ENCODE assay signal across 1 cellular context in the genomic region with DNA sequence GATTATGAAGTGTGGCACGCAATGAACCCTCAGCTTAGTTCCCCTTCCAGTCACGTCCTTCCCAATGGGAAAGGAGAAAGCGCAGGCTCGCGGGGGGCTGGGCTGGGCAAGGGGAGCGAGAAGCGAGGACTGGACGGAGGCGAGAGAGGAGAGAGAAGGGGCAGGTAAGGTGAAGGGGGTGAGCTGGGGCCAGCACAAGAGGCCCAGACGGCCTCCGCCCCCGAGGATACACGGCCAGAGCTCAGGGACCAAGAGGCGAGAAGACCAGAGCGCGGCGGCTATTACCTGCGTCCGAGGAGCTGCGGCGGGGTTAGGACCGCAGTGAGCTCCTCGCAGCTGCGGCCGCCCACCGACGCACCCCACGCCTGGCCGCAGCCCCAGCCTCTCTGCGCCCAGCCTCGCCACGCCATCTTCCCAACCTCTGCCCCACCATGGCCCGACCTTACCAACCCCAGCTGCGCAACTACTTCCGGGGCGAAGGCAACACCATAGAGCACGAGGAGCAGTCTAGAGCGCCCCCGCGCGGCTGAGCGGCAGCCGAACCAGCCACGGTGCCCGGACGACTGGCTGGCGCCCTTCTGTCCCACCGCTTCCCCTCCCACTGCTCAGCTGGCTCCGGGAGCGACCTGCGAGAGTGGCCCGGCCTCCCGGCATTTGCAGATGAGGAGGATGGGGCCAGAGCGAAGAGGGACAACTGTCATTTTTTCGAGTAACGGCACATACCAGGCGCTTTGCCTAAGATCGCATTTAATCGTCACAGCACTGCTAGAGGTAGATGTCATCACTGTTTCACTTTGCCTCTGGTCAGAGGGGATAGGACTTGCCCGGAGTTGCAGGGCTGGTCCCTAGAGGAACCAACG.
TF ChIP-seq lines count a peak whose summit lies in the region.

A gene with protein sequence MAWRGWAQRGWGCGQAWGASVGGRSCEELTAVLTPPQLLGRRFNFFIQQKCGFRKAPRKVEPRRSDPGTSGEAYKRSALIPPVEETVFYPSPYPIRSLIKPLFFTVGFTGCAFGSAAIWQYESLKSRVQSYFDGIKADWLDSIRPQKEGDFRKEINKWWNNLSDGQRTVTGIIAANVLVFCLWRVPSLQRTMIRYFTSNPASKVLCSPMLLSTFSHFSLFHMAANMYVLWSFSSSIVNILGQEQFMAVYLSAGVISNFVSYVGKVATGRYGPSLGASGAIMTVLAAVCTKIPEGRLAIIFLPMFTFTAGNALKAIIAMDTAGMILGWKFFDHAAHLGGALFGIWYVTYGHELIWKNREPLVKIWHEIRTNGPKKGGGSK (minus strand): TSS at position 444 of the 860 bp plus-strand sequence. CDS start 34 bp downstream, at position 410.

TF ChIP-seq in HEK293, 187 proteins besides CTCF, POLR2A, EP300 and RAD21 (continued from another document and continues in another):
- TF ChIP-seq, protein P1, sequence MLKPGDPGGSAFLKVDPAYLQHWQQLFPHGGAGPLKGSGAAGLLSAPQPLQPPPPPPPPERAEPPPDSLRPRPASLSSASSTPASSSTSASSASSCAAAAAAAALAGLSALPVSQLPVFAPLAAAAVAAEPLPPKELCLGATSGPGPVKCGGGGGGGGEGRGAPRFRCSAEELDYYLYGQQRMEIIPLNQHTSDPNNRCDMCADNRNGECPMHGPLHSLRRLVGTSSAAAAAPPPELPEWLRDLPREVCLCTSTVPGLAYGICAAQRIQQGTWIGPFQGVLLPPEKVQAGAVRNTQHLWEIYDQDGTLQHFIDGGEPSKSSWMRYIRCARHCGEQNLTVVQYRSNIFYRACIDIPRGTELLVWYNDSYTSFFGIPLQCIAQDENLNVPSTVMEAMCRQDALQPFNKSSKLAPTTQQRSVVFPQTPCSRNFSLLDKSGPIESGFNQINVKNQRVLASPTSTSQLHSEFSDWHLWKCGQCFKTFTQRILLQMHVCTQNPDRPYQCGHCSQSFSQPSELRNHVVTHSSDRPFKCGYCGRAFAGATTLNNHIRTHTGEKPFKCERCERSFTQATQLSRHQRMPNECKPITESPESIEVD (tag by site-specific recombination; IDR thresholded peaks at IDR 0.05) = no peak
- TF ChIP-seq ZFP3 (tag by site-specific recombination; IDR thresholded peaks at IDR 0.05; ENCODE audit: low read depth) (no peak), ZNF354C (tag by site-specific recombination; IDR thresholded peaks at IDR 0.05; ENCODE audit: borderline replicate concordance, low read depth) (no peak), KLF9 (tag by site-specific recombination; IDR thresholded peaks at IDR 0.05; ENCODE audit: low read depth) (peak; percentile 71), REPIN1 (tag by site-specific recombination; IDR thresholded peaks at IDR 0.05; ENCODE audit: low read depth) (no peak), ZNF394 (tag by site-specific recombination; IDR thresholded peaks at IDR 0.05; ENCODE audit: borderline replicate concordance) (peak; percentile 57; the same call in 1 of the 2 replicates), GLIS2 (tag by site-specific recombination; IDR thresholded peaks at IDR 0.05) (peak; percentile 77), KLF7 (tag by site-specific recombination; IDR thresholded peaks at IDR 0.05; ENCODE audit: borderline replicate concordance) (no peak), ZNF600 (tag by site-specific recombination; IDR thresholded peaks at IDR 0.05) (peak; percentile 70), SP3 (tag by site-specific recombination; IDR thresholded peaks at IDR 0.05) (peak; percentile 80), ZNF561 (tag by site-specific recombination; IDR thresholded peaks at IDR 0.05; ENCODE audit: borderline replicate concordance) (peak; percentile 76; the same call in 1 of the 2 replicates), ZNF610 (tag by site-specific recombination; IDR thresholded peaks at IDR 0.05; ENCODE audit: borderline replicate concordance) (peak; percentile 59), ZNF341 (tag by site-specific recombination; IDR thresholded peaks at IDR 0.05; ENCODE audit: low read depth) (peak; percentile 98), ZNF658 (tag by site-specific recombination; IDR thresholded peaks at IDR 0.05) (0 out of 2 replicates have a peak, but pooled peaks have one; percentile 33), YY2 (tag by site-specific recombination; IDR thresholded peaks at IDR 0.05) (peak; percentile 94), ZBTB20 (tag by site-specific recombination; IDR thresholded peaks at IDR 0.05) (peak; percentile 44; the same call in 1 of the 2 replicates), ZNF660 (tag by site-specific recombination; IDR thresholded peaks at IDR 0.05) (peak; percentile 98), ZXDB (tag by site-specific recombination; IDR thresholded peaks at IDR 0.05) (peak; percentile 84), ZBTB8A (tag by site-specific recombination; IDR thresholded peaks at IDR 0.05) (peak; percentile 86), ZNF76 (tag by site-specific recombination; IDR thresholded peaks at IDR 0.05; ENCODE audit: borderline replicate concordance, low read depth) (peak; percentile 84), ZNF112 (tag by site-specific recombination; IDR thresholded peaks at IDR 0.05) (no peak), ZNF169 (tag by site-specific recombination; IDR thresholded peaks at IDR 0.05) (no peak), BCL11A (tag by site-specific recombination; IDR thresholded peaks at IDR 0.05; ENCODE audit: low read depth) (peak; percentile 63; the same call in 1 of the 2 replicates), ZNF155 (tag by site-specific recombination; IDR thresholded peaks at IDR 0.05) (no peak)
- TF ChIP-seq, protein P2, sequence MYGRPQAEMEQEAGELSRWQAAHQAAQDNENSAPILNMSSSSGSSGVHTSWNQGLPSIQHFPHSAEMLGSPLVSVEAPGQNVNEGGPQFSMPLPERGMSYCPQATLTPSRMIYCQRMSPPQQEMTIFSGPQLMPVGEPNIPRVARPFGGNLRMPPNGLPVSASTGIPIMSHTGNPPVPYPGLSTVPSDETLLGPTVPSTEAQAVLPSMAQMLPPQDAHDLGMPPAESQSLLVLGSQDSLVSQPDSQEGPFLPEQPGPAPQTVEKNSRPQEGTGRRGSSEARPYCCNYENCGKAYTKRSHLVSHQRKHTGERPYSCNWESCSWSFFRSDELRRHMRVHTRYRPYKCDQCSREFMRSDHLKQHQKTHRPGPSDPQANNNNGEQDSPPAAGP (tag by site-specific recombination; IDR thresholded peaks at IDR 0.05) = peak; percentile 91
- TF ChIP-seq, protein P3, sequence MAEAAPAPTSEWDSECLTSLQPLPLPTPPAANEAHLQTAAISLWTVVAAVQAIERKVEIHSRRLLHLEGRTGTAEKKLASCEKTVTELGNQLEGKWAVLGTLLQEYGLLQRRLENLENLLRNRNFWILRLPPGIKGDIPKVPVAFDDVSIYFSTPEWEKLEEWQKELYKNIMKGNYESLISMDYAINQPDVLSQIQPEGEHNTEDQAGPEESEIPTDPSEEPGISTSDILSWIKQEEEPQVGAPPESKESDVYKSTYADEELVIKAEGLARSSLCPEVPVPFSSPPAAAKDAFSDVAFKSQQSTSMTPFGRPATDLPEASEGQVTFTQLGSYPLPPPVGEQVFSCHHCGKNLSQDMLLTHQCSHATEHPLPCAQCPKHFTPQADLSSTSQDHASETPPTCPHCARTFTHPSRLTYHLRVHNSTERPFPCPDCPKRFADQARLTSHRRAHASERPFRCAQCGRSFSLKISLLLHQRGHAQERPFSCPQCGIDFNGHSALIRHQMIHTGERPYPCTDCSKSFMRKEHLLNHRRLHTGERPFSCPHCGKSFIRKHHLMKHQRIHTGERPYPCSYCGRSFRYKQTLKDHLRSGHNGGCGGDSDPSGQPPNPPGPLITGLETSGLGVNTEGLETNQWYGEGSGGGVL (tag by site-specific recombination; IDR thresholded peaks at IDR 0.05) = 0 out of 2 replicates have a peak, but pooled peaks have one; percentile 12
- TF ChIP-seq, protein P4, sequence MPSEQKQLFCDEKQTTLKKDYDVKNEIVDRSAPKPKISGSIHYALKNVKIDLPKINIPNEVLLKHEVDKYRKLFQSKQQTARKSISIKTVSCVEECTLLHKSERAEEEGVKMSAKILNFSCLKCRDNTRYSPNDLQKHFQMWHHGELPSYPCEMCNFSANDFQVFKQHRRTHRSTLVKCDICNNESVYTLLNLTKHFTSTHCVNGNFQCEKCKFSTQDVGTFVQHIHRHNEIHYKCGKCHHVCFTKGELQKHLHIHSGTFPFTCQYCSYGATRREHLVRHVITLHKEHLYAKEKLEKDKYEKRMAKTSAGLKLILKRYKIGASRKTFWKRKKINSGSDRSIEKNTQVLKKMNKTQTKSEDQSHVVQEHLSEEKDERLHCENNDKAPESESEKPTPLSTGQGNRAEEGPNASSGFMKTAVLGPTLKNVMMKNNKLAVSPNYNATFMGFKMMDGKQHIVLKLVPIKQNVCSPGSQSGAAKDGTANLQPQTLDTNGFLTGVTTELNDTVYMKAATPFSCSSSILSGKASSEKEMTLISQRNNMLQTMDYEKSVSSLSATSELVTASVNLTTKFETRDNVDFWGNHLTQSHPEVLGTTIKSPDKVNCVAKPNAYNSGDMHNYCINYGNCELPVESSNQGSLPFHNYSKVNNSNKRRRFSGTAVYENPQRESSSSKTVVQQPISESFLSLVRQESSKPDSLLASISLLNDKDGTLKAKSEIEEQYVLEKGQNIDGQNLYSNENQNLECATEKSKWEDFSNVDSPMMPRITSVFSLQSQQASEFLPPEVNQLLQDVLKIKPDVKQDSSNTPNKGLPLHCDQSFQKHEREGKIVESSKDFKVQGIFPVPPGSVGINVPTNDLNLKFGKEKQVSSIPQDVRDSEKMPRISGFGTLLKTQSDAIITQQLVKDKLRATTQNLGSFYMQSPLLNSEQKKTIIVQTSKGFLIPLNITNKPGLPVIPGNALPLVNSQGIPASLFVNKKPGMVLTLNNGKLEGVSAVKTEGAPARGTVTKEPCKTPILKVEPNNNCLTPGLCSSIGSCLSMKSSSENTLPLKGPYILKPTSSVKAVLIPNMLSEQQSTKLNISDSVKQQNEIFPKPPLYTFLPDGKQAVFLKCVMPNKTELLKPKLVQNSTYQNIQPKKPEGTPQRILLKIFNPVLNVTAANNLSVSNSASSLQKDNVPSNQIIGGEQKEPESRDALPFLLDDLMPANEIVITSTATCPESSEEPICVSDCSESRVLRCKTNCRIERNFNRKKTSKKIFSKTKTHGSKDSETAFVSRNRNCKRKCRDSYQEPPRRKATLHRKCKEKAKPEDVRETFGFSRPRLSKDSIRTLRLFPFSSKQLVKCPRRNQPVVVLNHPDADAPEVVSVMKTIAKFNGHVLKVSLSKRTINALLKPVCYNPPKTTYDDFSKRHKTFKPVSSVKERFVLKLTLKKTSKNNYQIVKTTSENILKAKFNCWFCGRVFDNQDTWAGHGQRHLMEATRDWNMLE (tag by site-specific recombination; conservative IDR thresholded peaks at IDR 0.05; ENCODE audit: low read depth) = peak; percentile 93
- TF ChIP-seq, protein P5, sequence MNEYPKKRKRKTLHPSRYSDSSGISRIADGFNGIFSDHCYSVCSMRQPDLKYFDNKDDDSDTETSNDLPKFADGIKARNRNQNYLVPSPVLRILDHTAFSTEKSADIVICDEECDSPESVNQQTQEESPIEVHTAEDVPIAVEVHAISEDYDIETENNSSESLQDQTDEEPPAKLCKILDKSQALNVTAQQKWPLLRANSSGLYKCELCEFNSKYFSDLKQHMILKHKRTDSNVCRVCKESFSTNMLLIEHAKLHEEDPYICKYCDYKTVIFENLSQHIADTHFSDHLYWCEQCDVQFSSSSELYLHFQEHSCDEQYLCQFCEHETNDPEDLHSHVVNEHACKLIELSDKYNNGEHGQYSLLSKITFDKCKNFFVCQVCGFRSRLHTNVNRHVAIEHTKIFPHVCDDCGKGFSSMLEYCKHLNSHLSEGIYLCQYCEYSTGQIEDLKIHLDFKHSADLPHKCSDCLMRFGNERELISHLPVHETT (tag by site-specific recombination; IDR thresholded peaks at IDR 0.05) = peak; percentile 90
- TF ChIP-seq, protein P6, sequence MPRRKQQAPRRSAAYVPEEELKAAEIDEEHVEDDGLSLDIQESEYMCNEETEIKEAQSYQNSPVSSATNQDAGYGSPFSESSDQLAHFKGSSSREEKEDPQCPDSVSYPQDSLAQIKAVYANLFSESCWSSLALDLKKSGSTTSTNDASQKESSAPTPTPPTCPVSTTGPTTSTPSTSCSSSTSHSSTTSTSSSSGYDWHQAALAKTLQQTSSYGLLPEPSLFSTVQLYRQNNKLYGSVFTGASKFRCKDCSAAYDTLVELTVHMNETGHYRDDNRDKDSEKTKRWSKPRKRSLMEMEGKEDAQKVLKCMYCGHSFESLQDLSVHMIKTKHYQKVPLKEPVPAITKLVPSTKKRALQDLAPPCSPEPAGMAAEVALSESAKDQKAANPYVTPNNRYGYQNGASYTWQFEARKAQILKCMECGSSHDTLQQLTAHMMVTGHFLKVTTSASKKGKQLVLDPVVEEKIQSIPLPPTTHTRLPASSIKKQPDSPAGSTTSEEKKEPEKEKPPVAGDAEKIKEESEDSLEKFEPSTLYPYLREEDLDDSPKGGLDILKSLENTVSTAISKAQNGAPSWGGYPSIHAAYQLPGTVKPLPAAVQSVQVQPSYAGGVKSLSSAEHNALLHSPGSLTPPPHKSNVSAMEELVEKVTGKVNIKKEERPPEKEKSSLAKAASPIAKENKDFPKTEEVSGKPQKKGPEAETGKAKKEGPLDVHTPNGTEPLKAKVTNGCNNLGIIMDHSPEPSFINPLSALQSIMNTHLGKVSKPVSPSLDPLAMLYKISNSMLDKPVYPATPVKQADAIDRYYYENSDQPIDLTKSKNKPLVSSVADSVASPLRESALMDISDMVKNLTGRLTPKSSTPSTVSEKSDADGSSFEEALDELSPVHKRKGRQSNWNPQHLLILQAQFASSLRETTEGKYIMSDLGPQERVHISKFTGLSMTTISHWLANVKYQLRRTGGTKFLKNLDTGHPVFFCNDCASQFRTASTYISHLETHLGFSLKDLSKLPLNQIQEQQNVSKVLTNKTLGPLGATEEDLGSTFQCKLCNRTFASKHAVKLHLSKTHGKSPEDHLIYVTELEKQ (tag by site-specific recombination; IDR thresholded peaks at IDR 0.05; ENCODE audit: borderline replicate concordance) = 0 out of 2 replicates have a peak, but pooled peaks have one; percentile 38
- TF ChIP-seq, protein P7, sequence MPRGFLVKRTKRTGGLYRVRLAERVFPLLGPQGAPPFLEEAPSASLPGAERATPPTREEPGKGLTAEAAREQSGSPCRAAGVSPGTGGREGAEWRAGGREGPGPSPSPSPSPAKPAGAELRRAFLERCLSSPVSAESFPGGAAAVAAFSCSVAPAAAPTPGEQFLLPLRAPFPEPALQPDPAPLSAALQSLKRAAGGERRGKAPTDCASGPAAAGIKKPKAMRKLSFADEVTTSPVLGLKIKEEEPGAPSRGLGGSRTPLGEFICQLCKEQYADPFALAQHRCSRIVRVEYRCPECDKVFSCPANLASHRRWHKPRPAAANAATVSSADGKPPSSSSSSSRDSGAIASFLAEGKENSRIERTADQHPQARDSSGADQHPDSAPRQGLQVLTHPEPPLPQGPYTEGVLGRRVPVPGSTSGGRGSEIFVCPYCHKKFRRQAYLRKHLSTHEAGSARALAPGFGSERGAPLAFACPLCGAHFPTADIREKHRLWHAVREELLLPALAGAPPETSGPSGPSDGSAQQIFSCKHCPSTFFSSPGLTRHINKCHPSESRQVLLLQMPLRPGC (tag by site-specific recombination; IDR thresholded peaks at IDR 0.05) = peak; percentile 52; the same call in 1 of the 2 replicates
- TF ChIP-seq, protein P8, sequence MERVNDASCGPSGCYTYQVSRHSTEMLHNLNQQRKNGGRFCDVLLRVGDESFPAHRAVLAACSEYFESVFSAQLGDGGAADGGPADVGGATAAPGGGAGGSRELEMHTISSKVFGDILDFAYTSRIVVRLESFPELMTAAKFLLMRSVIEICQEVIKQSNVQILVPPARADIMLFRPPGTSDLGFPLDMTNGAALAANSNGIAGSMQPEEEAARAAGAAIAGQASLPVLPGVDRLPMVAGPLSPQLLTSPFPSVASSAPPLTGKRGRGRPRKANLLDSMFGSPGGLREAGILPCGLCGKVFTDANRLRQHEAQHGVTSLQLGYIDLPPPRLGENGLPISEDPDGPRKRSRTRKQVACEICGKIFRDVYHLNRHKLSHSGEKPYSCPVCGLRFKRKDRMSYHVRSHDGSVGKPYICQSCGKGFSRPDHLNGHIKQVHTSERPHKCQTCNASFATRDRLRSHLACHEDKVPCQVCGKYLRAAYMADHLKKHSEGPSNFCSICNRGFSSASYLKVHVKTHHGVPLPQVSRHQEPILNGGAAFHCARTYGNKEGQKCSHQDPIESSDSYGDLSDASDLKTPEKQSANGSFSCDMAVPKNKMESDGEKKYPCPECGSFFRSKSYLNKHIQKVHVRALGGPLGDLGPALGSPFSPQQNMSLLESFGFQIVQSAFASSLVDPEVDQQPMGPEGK (tag by site-specific recombination; IDR thresholded peaks at IDR 0.05) = peak; percentile 91
